Comparison of ENCODE assay signal across 8 cellular contexts in genomic region chr6:111483736-111484654, GRCh38. TPM values are rescaled to one million over a fixed set of nuclear protein-coding genes. Genes with fewer than 3 reads are reported as not detected.
A peak's percentile ranks its signal among the peaks of the same experiment; 100 is the strongest.
DNase-seq lines count a peak whose midpoint lies in the region; ATAC-seq and TF ChIP-seq lines count a peak whose summit lies in the region.

No MANE protein-coding gene starts in this region.

- intact Hi-C loops in right lobe of liver (cut with DNase I) = no loop called here

- H3K9ac ChIP-seq in BLaER1 = peak overlapping the region; percentile 90

- peaks cover 29% of the 10 kb centered on the region for H4K20me1 ChIP-seq in BLaER1

- H3K27me3 ChIP-seq in BLaER1 = no peaks in the 10 kb centered on the region
- no peaks in the 10 kb centered on the region for H3K27me3 ChIP-seq in right lobe of liver

- WGBS in right lobe of liver (ENCODE audit: insufficient coverage, low coverage, low lambda C conversion rate, missing lambda C conversion rate) = under 1% methylated on average over 32 of the region's 67 CpGs

- TF ChIP-seq POLR2A in GM19193 (IDR thresholded peaks at IDR 0.05; ENCODE audit: extremely low read depth, insufficient read depth, insufficient read length) (peak; percentile 99), right lobe of liver (IDR thresholded peaks at IDR 0.05) (peak; percentile 94)

- DNase-seq in NCI-H446 treated with DMSO at 0.1 percent for 48 hours (lab: John Stamatoyannopoulos, UW) = peak; percentile 86
- DNase-seq in activated CD4-positive, alpha-beta T cell treated with anti-CD3 and anti-CD28 coated beads for 4 hours = peak; percentile 74 to 77
- DNase-seq in dermis microvascular lymphatic vessel endothelial cell (ENCODE audit: low read depth in 2 of 2) = peak; percentile 73 to 95
- DNase-seq in right lobe of liver = peak; percentile 91 to 95 (median 94)
- peak; percentile 86 for DNase-seq in stimulated activated CD4-positive, alpha-beta T cell treated with anti-CD3 and anti-CD28 coated beads, Interleukin-4, amount 100 ng/mL, for 1 hour

- ATAC-seq in HG03378 (IDR thresholded peaks at IDR 0.05; ENCODE audit: unreplicated experiment) (peak; percentile 28), right lobe of liver (peak; percentile 73 to 89 (median 83))

- peak overlapping the region; percentile 88 for H3K4me2 ChIP-seq in BLaER1

- peaks cover 12% of the 10 kb centered on the region for H3K36me3 ChIP-seq in BLaER1
- H3K36me3 ChIP-seq in right lobe of liver = no peaks in the 10 kb centered on the region

- no peak for TF ChIP-seq CTCF in right lobe of liver (IDR thresholded peaks at IDR 0.05)

- H3K4me1 ChIP-seq in BLaER1 (peaks cover 68% of the 10 kb centered on the region), right lobe of liver (peaks cover 0 to 24% (median 4%) of the 10 kb centered on the region in 4 donors)

- H3K27ac ChIP-seq in BLaER1 (peak overlapping the region; percentile 95), right lobe of liver (peak overlapping the region; percentile 95 to 98 (median 96))

- H3K9me3 ChIP-seq in BLaER1 (no peaks in the 10 kb centered on the region), right lobe of liver (no peaks in the 10 kb centered on the region)

- peak overlapping the region; percentile 94 for H3K4me3 ChIP-seq in BLaER1
- peak overlapping the region; percentile 80 to 89 (median 82) for H3K4me3 ChIP-seq in right lobe of liver

RNA-seq across cellular contexts. Expression of gene REV3L, which starts 1.0 kb away (rescaled TPM):
- 15.8 and 21.9 TPM in 2 replicates for total RNA-seq in dermis microvascular lymphatic vessel endothelial cell
- total RNA-seq in right lobe of liver = 10 to 100 TPM in 4 of 6 experiments, 1 to 10 TPM in 2; 9.3 to 21.4 (median 12.5) TPM

Comparison
In these comparisons a context has a peak if more than half of its experiments do, and no peak if none do; other contexts are left out.
1. Peak in every context shown above with its lines: DNase-seq, ATAC-seq, H3K4me3 ChIP-seq and H3K27ac ChIP-seq.